In the genomic region with DNA sequence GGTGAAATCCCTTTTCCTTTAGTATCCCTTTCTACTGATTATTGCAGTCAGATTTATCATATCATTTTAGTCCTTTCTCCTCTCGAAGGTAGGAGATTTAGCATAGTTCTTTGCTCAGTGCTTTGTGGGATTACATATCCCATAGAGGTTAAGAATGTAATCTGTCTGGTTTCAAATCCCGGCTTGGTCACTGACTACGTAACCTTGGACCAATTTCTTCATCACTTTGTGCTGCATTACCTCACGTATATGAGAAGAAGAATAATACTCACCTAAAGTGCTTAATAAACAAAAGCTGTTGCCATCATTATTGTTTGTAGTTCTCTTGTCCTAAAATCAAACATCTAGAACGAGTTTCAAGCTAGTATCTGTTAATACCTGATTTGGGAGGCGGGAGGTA, we compare ENCODE assay signal across 20 cellular contexts.
DNase-seq lines count a peak whose midpoint lies in the region; ATAC-seq and TF ChIP-seq lines count a peak whose summit lies in the region.
"Had no signal": no experiment of that assay in that cellular context is flagged by ENCODE, and none has a peak within 500 bp of the region (broad histone marks: within the 10 kb centered on the region; RNA-seq: fewer than 3 reads in every experiment).

No MANE protein-coding gene starts in this region.

- H3K18ac ChIP-seq in IMR-90 (ENCODE audit: low read depth, low read length), result no peak overlapping the region

- peaks cover 7 to 55% of the 10 kb centered on the region in 2 experiments for H3K79me1 ChIP-seq in IMR-90 (ENCODE audit: low read depth in 1 of 2, low read length in 2 of 2)

- H2AK9ac ChIP-seq in IMR-90 (replicated peaks; ENCODE audit: low read depth, low read length, poor library complexity), result no peak overlapping the region

- no peaks in the 10 kb centered on the region for H3K4me1 ChIP-seq in CD4-positive, alpha-beta memory T cell (ENCODE audit: insufficient read depth, low read length)
- no peaks in the 10 kb centered on the region for H3K4me1 ChIP-seq in IMR-90 (ENCODE audit: control insufficient read depth, insufficient read depth, low read length)

- no peak for TF ChIP-seq RAD21 in IMR-90 (IDR thresholded peaks at IDR 0.05; ENCODE audit: low read length)

- no peak overlapping the region for H2BK15ac ChIP-seq in IMR-90 (ENCODE audit: low read depth, low read length)

- intact Hi-C loops in CD4-positive, alpha-beta memory T cell (cut with micrococcal nuclease), result no loop called here
- intact Hi-C loops in IMR-90 (cut with micrococcal nuclease) (loop anchor here (5.0 kb wide), 1 partner anchor 41 kb away; no protein-coding TSS in a partner anchor), dorsolateral prefrontal cortex (cut with DNase I) (no loop called here)

- peaks cover 41 to 73% of the 10 kb centered on the region in 2 donors for H3K36me3 Mint-ChIP-seq in CD4-positive, alpha-beta memory T cell
- peaks cover 68% of the 10 kb centered on the region for H3K36me3 Mint-ChIP-seq in nephron progenitor cell (ENCODE audit: low read depth)

- peaks cover 51% of the 10 kb centered on the region for H3K36me3 ChIP-seq in CD4-positive, alpha-beta memory T cell (ENCODE audit: insufficient read depth, low read length)
- H3K36me3 ChIP-seq in IMR-90 (ENCODE audit: control insufficient read depth, insufficient read depth, low read length), result peaks cover 30% of the 10 kb centered on the region

- DNase-seq in CD4-positive, alpha-beta memory T cell, result no peak
- DNase-seq in IMR-90 (no peak), amniotic epithelial cell (ENCODE audit: low read depth) (peak; percentile 68), nephron progenitor cell (no peak), dorsolateral prefrontal cortex (no peak), COLO668 (lab: John Stamatoyannopoulos, UW; ENCODE audit: unreplicated experiment) (no peak), T1000 (lab: John Stamatoyannopoulos, UW) (no peak)
- DNase-seq: ACHN, AML-193, DND-41, HCEC 1CT, NCI-H1417, NCI-H187 treated with DMSO at 0.1 percent for 48 hours, NCI-H446, OCI-M1, RPMI8226, SIG-M5 had no signal

- ATAC-seq in IMR-90 (ENCODE audit: low read depth), result no peak
- ATAC-seq in HG02970 (IDR thresholded peaks at IDR 0.05; ENCODE audit: low FRiP score, unreplicated experiment), result no peak
- ATAC-seq: K562 had no signal

- peak overlapping the region; percentile 13 for H2BK5ac ChIP-seq in IMR-90 (ENCODE audit: low read depth, low read length, poor library complexity, severe bottlenecking)

- POLR2A ChIA-PET in CD4-positive, alpha-beta memory T cell (lab: Charles Lee; ENCODE audit: partially characterized antibody), result interaction anchor here (1.0 to 1.3 kb wide), 2 partner anchors 104 to 106 kb away, joined by 3 read pairs; no protein-coding TSS in a partner anchor
- POLR2A ChIA-PET in IMR-90 (lab: Charles Lee; ENCODE audit: unreplicated experiment), result no interaction called here

- no peak overlapping the region for H2BK20ac ChIP-seq in IMR-90 (ENCODE audit: low read depth, low read length)

- no peak overlapping the region for H3K4ac ChIP-seq in IMR-90 (ENCODE audit: low read depth, low read length)

- no peak overlapping the region for H4K8ac ChIP-seq in IMR-90 (ENCODE audit: low read depth in 2 of 2, low read length in 2 of 2)

- CTCF ChIA-PET in CD4-positive, alpha-beta memory T cell (lab: Charles Lee; ENCODE audit: partially characterized antibody), result interaction anchor here (0.5 to 2.0 kb wide), 3 partner anchors 11 to 107 kb away, joined by 3 to 8 read pairs (median 5); no protein-coding TSS in a partner anchor
- CTCF ChIA-PET in IMR-90 (lab: Yijun Ruan, JAX), result no interaction called here

- no peaks in the 10 kb centered on the region for H3K9me3 ChIP-seq in CD4-positive, alpha-beta memory T cell (ENCODE audit: control insufficient read depth in 1 of 2, low read length in 2 of 2)
- no peaks in the 10 kb centered on the region for H3K9me3 ChIP-seq in IMR-90 (ENCODE audit: control insufficient read depth, insufficient read depth, low read length)

- H3K9ac ChIP-seq in IMR-90 (ENCODE audit: low read depth, low read length), result no peak overlapping the region

- no peak overlapping the region for H3K56ac ChIP-seq in IMR-90 (ENCODE audit: extremely low read depth, insufficient read depth, low read length)

- TF ChIP-seq CTCF in IMR-90 (conservative IDR thresholded peaks at IDR 0.05; ENCODE audit: low read depth, low read length) (no peak), nephron progenitor cell (IDR thresholded peaks at IDR 0.05) (no peak), dorsolateral prefrontal cortex (IDR thresholded peaks at IDR 0.05 in 54 of 56, conservative IDR thresholded peaks at IDR 0.05 in 2 of 56; ENCODE audit: low read depth in 1 of 56, partially characterized antibody in 56 of 56) (no peak)

- BruUV-seq in IMR-90 (replicated peaks; lab: Mats Ljungman, UMichigan), result no TSS peak

- no peak overlapping the region for H4K91ac ChIP-seq in IMR-90 (ENCODE audit: insufficient read depth, low read depth, low read length)

- no CpG with 5 or more reads among the region's 6 CpGs for WGBS in IMR-90 (ENCODE audit: extremely low coverage in 2 of 2, insufficient read length in 1 of 2), 2 experiments

- no peak overlapping the region; the same call in 1 of the 2 replicates for H3K23ac ChIP-seq in IMR-90 (ENCODE audit: low read depth, low read length)

- no peak for TF ChIP-seq POLR2A in IMR-90 (IDR thresholded peaks at IDR 0.05; ENCODE audit: low read depth, low read length)

- peaks cover 8% of the 10 kb centered on the region; the same call in 1 of the 2 replicates for H4K20me1 ChIP-seq in IMR-90 (ENCODE audit: insufficient read depth, low read length)

- in situ Hi-C loops in IMR-90 (cut with MboI; ENCODE audit: low sequenced_read_pairs), result no loop called here

- dilution Hi-C loops in IMR-90 (cut with HindIII; ENCODE audit: low sequenced_read_pairs, unreplicated experiment), result no loop called here

- H3K27me3 Mint-ChIP-seq in CD4-positive, alpha-beta memory T cell, result no peaks in the 10 kb centered on the region
- peaks cover 3% of the 10 kb centered on the region for H3K27me3 Mint-ChIP-seq in nephron progenitor cell (ENCODE audit: low read depth, poor library complexity)

- no peaks in the 10 kb centered on the region for H3K27me3 ChIP-seq in CD4-positive, alpha-beta memory T cell (ENCODE audit: insufficient read depth, low read length)
- H3K27me3 ChIP-seq in IMR-90 (ENCODE audit: control insufficient read depth, insufficient read depth, low read length), result no peaks in the 10 kb centered on the region
- no peaks in the 10 kb centered on the region for H3K27me3 ChIP-seq in dorsolateral prefrontal cortex

- H3K4me3 Mint-ChIP-seq in CD4-positive, alpha-beta memory T cell, result no peak overlapping the region
- H3K4me3 Mint-ChIP-seq in nephron progenitor cell, result no peak overlapping the region
- H3K4me3 Mint-ChIP-seq: CD14-positive monocyte had no signal

- no peak overlapping the region for H2BK120ac ChIP-seq in IMR-90 (ENCODE audit: low read depth, low read length)

- no peak overlapping the region for H3K27ac ChIP-seq in CD4-positive, alpha-beta memory T cell (ENCODE audit: low read depth, low read length)
- H3K27ac ChIP-seq in IMR-90 (ENCODE audit: insufficient read depth, low read length) (no peak overlapping the region), dorsolateral prefrontal cortex (peak overlapping the region in 3 of 59 donors; percentile 6 to 22 (median 8))

- H2AFZ ChIP-seq in IMR-90 (replicated peaks; ENCODE audit: low read length, poor library complexity), result no peak overlapping the region

- H3K4me2 ChIP-seq in IMR-90 (ENCODE audit: low read depth, low read length), result no peak overlapping the region

- H3K9me3 Mint-ChIP-seq in CD4-positive, alpha-beta memory T cell, result peaks cover 0 to 1% (median 0%) of the 10 kb centered on the region in 8 donors
- H3K9me3 Mint-ChIP-seq in nephron progenitor cell, result no peaks in the 10 kb centered on the region
- H3K9me3 Mint-ChIP-seq: CD14-positive monocyte had no signal

- peak overlapping the region in 4 of 7 donors; percentile 4 to 43 (median 26) for H3K27ac Mint-ChIP-seq in CD4-positive, alpha-beta memory T cell
- H3K27ac Mint-ChIP-seq in nephron progenitor cell, result peak overlapping the region; percentile 74

- no peak overlapping the region for H3K4me3 ChIP-seq in CD4-positive, alpha-beta memory T cell (ENCODE audit: low read length in 2 of 2)
- H3K4me3 ChIP-seq in IMR-90 (ENCODE audit: insufficient read depth, low read depth, low read length), result no peak overlapping the region
- no peak overlapping the region for H3K4me3 ChIP-seq in dorsolateral prefrontal cortex
- H3K4me3 ChIP-seq: K562 had no signal

- H4K5ac ChIP-seq in IMR-90 (ENCODE audit: low read depth, low read length), result no peak overlapping the region

- peaks cover 5% of the 10 kb centered on the region for H3K9me1 ChIP-seq in IMR-90 (ENCODE audit: insufficient read depth, low read length)

- H2AK5ac ChIP-seq in IMR-90 (ENCODE audit: low read depth, low read length), result no peak overlapping the region

- H3K4me1 Mint-ChIP-seq in CD4-positive, alpha-beta memory T cell, result peaks cover 8 to 42% (median 17%) of the 10 kb centered on the region in 4 donors
- H3K4me1 Mint-ChIP-seq in nephron progenitor cell, result no peaks in the 10 kb centered on the region
- H3K4me1 Mint-ChIP-seq: CD14-positive monocyte had no signal

- no peak overlapping the region for H3K14ac ChIP-seq in IMR-90 (replicated peaks; ENCODE audit: low read depth, low read length)

TF ChIP-seq in IMR-90, 13 proteins besides CTCF, POLR2A, EP300 and RAD21:
- TF ChIP-seq CHD1 (IDR thresholded peaks at IDR 0.05; ENCODE audit: low read depth, low read length), result no peak
